19 cellular contexts compared by ENCODE assay signal in genomic region chr2:9660154-9660553, GRCh38.
"Had no signal": no experiment of that assay in that cellular context is flagged by ENCODE, and none has a peak within 500 bp of the region (broad histone marks: within the 10 kb centered on the region; RNA-seq: fewer than 3 reads in every experiment).

No MANE protein-coding gene starts in this region.

- DNase-seq: colonic mucosa; dermis blood vessel endothelial cell; effector memory CD4-positive, alpha-beta T cell; esophagus squamous epithelium; foreskin melanocyte; glutamatergic neuron; hypothalamus; mucosa of descending colon; naive B cell; right cardiac atrium; sigmoid colon; spleen; stimulated activated CD4-positive, alpha-beta T cell treated with anti-CD3 and anti-CD28 coated beads, Interleukin-4, amount 100 ng/mL, for 4 hours had no signal

- H3K27me3 Mint-ChIP-seq: natural killer cell treated with Interleukin-12 subunit alpha and Interleukin-12 subunit beta and Interleukin-15 and Interleukin-18, amount 100 ng/mL, for 72 hours; stimulated activated naive CD8-positive, alpha-beta T cell treated with anti-CD3 and anti-CD28 coated beads, Interleukin-15, Interleukin-2, amounts not matched to agents 100 ng/mL and 50 ng/mL, for 24 hours had no signal

- H3K36me3 Mint-ChIP-seq: memory B cell; mesothelial cell of epicardium; naive B cell; natural killer cell treated with Interleukin-12 subunit alpha and Interleukin-12 subunit beta and Interleukin-15 and Interleukin-18, amount 100 ng/mL, for 72 hours; stimulated activated memory B cell treated with anti-CD40 and anti-IgM and Interleukin-4, amounts not matched to agents 10 μg/mL and 1 μg/mL and 100 μg/mL, for 72 hours had no signal

- H3K27ac Mint-ChIP-seq: mesothelial cell of epicardium; natural killer cell treated with Interleukin-12 subunit alpha and Interleukin-12 subunit beta and Interleukin-15 and Interleukin-18, amount 100 ng/mL, for 72 hours; stimulated activated memory B cell treated with anti-CD40 and anti-IgM and Interleukin-4, amounts not matched to agents 10 μg/mL and 1 μg/mL and 100 μg/mL, for 72 hours; stimulated activated naive CD8-positive, alpha-beta T cell treated with anti-CD3 and anti-CD28 coated beads, Interleukin-15, Interleukin-2, amounts not matched to agents 100 ng/mL and 50 ng/mL, for 24 hours had no signal

- H3K4me3 Mint-ChIP-seq: memory B cell; mesothelial cell of epicardium; natural killer cell treated with Interleukin-12 subunit alpha and Interleukin-12 subunit beta and Interleukin-15 and Interleukin-18, amount 100 ng/mL, for 72 hours; neural crest cell; stimulated activated memory B cell treated with anti-CD40 and anti-IgM and Interleukin-4, amounts not matched to agents 10 μg/mL and 1 μg/mL and 100 μg/mL, for 72 hours; stimulated activated naive CD8-positive, alpha-beta T cell treated with anti-CD3 and anti-CD28 coated beads, Interleukin-15, Interleukin-2, amounts not matched to agents 100 ng/mL and 50 ng/mL, for 24 hours had no signal

- H3K9me3 Mint-ChIP-seq: mesothelial cell of epicardium; naive B cell; natural killer cell treated with Interleukin-12 subunit alpha and Interleukin-12 subunit beta and Interleukin-15 and Interleukin-18, amount 100 ng/mL, for 72 hours; neural crest cell; stimulated activated memory B cell treated with anti-CD40 and anti-IgM and Interleukin-4, amounts not matched to agents 10 μg/mL and 1 μg/mL and 100 μg/mL, for 72 hours; stimulated activated naive CD8-positive, alpha-beta T cell treated with anti-CD3 and anti-CD28 coated beads, Interleukin-15, Interleukin-2, amounts not matched to agents 100 ng/mL and 50 ng/mL, for 24 hours had no signal
